In genomic region chr15:77181305-77182074, GRCh38 we compare ENCODE assay signal across 9 cellular contexts.
DNase-seq lines count a peak whose midpoint lies in the region; ATAC-seq and TF ChIP-seq lines count a peak whose summit lies in the region.
"Had no signal": no experiment of that assay in that cellular context is flagged by ENCODE, and none has a peak within 500 bp of the region (broad histone marks: within the 10 kb centered on the region; RNA-seq: fewer than 3 reads in every experiment).

No MANE protein-coding gene starts in this region.

- TF ChIP-seq CTCF in fibroblast of mammary gland (conservative IDR thresholded peaks at IDR 0.05; ENCODE audit: control insufficient read depth, insufficient read depth, low read depth, low read length) = no peak

- DNase-seq in fibroblast of mammary gland (ENCODE audit: low read depth) (peak; percentile 8), NCI-H82 treated with DMSO at 0.1 percent for 48 hours (lab: John Stamatoyannopoulos, UW; ENCODE audit: unreplicated experiment) (no peak), NCI-H526 treated with DMSO at 0.1 percent for 48 hours (lab: John Stamatoyannopoulos, UW) (no peak)
- DNase-seq in stimulated activated CD4-positive, alpha-beta T cell treated with anti-CD3 and anti-CD28 coated beads, Interleukin-4, amount 100 ng/mL, for 4 hours = no peak
- DNase-seq: effector CD4-positive, alpha-beta T cell had no signal

- no peak overlapping the region for H3K4me3 ChIP-seq in fibroblast of mammary gland (ENCODE audit: control insufficient read depth, low read depth, low read length)

- ATAC-seq in GM18498 (IDR thresholded peaks at IDR 0.05; ENCODE audit: unreplicated experiment) (peak; percentile 56), GM21447 (IDR thresholded peaks at IDR 0.05; ENCODE audit: unreplicated experiment) (peak; percentile 52), HG03571 (IDR thresholded peaks at IDR 0.05; ENCODE audit: unreplicated experiment) (peak; percentile 45), GM19328 (IDR thresholded peaks at IDR 0.05; ENCODE audit: unreplicated experiment) (no peak)
